In genomic region chr9:87641067-87641466, GRCh38 we compare ENCODE assay signal across 17 cellular contexts.
A peak's percentile ranks its signal among the peaks of the same experiment; 100 is the strongest.
DNase-seq lines count a peak whose midpoint lies in the region; ATAC-seq and TF ChIP-seq lines count a peak whose summit lies in the region.
"Had no signal": no experiment of that assay in that cellular context is flagged by ENCODE, and none has a peak within 500 bp of the region (broad histone marks: within the 10 kb centered on the region; RNA-seq: fewer than 3 reads in every experiment).

No MANE protein-coding gene starts in this region.

- H3K27me3 Mint-ChIP-seq in GM23338 (ENCODE audit: insufficient read depth, low read depth, poor library complexity), result peaks cover 8% of the 10 kb centered on the region

- H3F3A ChIP-seq in GM23338 (replicated peaks; ENCODE audit: low read depth), result 0 out of 2 replicates have a peak, but pooled peaks cover 3% of the 10 kb centered on the region

- H3K9me2 ChIP-seq in GM23338 (ENCODE audit: insufficient read depth), result no peaks in the 10 kb centered on the region

- H3K4me1 ChIP-seq in GM23338 (ENCODE audit: insufficient read depth) (peaks cover 26% of the 10 kb centered on the region), muscle layer of colon (ENCODE audit: insufficient read depth, low read length) (peaks cover 24% of the 10 kb centered on the region), stomach (peaks cover 18 to 56% (median 36%) of the 10 kb centered on the region in 4 donors)
- H3K4me1 ChIP-seq: Caco-2 had no signal

- WGBS in stomach, 5 donors, result 39 to 65% (median 45%) methylated on average over 3 of the region's 3 CpGs

- no peak for TF ChIP-seq EP300 in stomach (IDR thresholded peaks at IDR 0.05)

- no peak for DNase-seq in GM23338 (ENCODE audit: low spot score)
- DNase-seq in coronary artery (ENCODE audit: low spot score), result peak; percentile 24
- DNase-seq in stomach, result no peak
- DNase-seq in NCI-H748 (lab: John Stamatoyannopoulos, UW; ENCODE audit: unreplicated experiment), result no peak
- no peak for DNase-seq in NCI-H1417 (lab: John Stamatoyannopoulos, UW)
- DNase-seq: 8988T; Caco-2; CD4-positive, alpha-beta memory T cell; DMS 273 treated with DMSO at 0.1 percent for 48 hours; DMS79 treated with DMSO at 0.1 percent for 48 hours; NCI-H2171; NCI-H524; NCI-H82 had no signal

- H3K9me3 ChIP-seq in muscle layer of colon (ENCODE audit: low read length) (no peaks in the 10 kb centered on the region), stomach (no peaks in the 10 kb centered on the region)
- H3K9me3 ChIP-seq: BLaER1 treated with 17β-estradiol and CSF1 and Interleukin-3, amounts not matched to agents 10 nM and 100 nM; Caco-2 had no signal

- 0 out of 2 replicates have a peak overlapping the region, but pooled peaks have one; percentile 27 for H3K27ac ChIP-seq in GM23338 (ENCODE audit: low read depth)
- no peak overlapping the region for H3K27ac ChIP-seq in coronary artery
- peak overlapping the region; percentile 6 for H3K27ac ChIP-seq in muscle layer of colon (ENCODE audit: low read depth, low read length)
- peak overlapping the region; percentile 54 to 75 (median 59) for H3K27ac ChIP-seq in stomach
- H3K27ac ChIP-seq: BLaER1 treated with 17β-estradiol and CSF1 and Interleukin-3, amounts not matched to agents 10 nM and 100 nM; KMS-11 had no signal

- H3K27me3 ChIP-seq in GM23338 (ENCODE audit: insufficient read depth) (no peaks in the 10 kb centered on the region), muscle layer of colon (ENCODE audit: control insufficient read depth in 1 of 2, insufficient read depth in 2 of 2, low read length in 2 of 2) (no peaks in the 10 kb centered on the region), stomach (no peaks in the 10 kb centered on the region)
- H3K27me3 ChIP-seq: BLaER1 treated with 17β-estradiol and CSF1 and Interleukin-3, amounts not matched to agents 10 nM and 100 nM had no signal

- H3K27ac Mint-ChIP-seq in GM23338, result no peak overlapping the region
- H3K27ac Mint-ChIP-seq: CD4-positive, alpha-beta memory T cell had no signal

- H3K36me3 ChIP-seq in GM23338 (ENCODE audit: insufficient read depth), result peaks cover 43% of the 10 kb centered on the region
- H3K36me3 ChIP-seq in muscle layer of colon (ENCODE audit: insufficient read depth, low read length), result peaks cover 12% of the 10 kb centered on the region
- H3K36me3 ChIP-seq in stomach, result peaks cover 4 to 29% (median 15%) of the 10 kb centered on the region in 4 donors

- H2AFZ ChIP-seq in GM23338, result no peak overlapping the region

- no peak overlapping the region for H3K4me2 ChIP-seq in GM23338
- H3K4me2 ChIP-seq: KMS-11 had no signal

- H3K4me3 Mint-ChIP-seq in GM23338, result no peak overlapping the region
- H3K4me3 Mint-ChIP-seq: CD4-positive, alpha-beta memory T cell had no signal

- ATAC-seq in GM23338 (no peak), GM18867 (IDR thresholded peaks at IDR 0.05; ENCODE audit: unreplicated experiment) (no peak)

- no peak for TF ChIP-seq POLR2A in stomach (IDR thresholded peaks at IDR 0.05)

- no peaks in the 10 kb centered on the region for H3K9me3 Mint-ChIP-seq in GM23338
- H3K9me3 Mint-ChIP-seq: CD4-positive, alpha-beta memory T cell had no signal

- H3K36me3 Mint-ChIP-seq in GM23338 (ENCODE audit: low read depth), result peaks cover 64% of the 10 kb centered on the region
- H3K36me3 Mint-ChIP-seq: CD4-positive, alpha-beta memory T cell had no signal

- H3K9ac ChIP-seq in muscle layer of colon (ENCODE audit: low read length), result no peak overlapping the region
- H3K9ac ChIP-seq: BLaER1 treated with 17β-estradiol and CSF1 and Interleukin-3, amounts not matched to agents 10 nM and 100 nM; KMS-11 had no signal

- H3K4me3 ChIP-seq in GM23338, result no peak overlapping the region
- H3K4me3 ChIP-seq in coronary artery, result no peak overlapping the region
- H3K4me3 ChIP-seq in muscle layer of colon (ENCODE audit: low read depth in 1 of 2, low read length in 2 of 2), result no peak overlapping the region
- H3K4me3 ChIP-seq in stomach, result no peak overlapping the region
- H3K4me3 ChIP-seq: BLaER1 treated with 17β-estradiol and CSF1 and Interleukin-3, amounts not matched to agents 10 nM and 100 nM had no signal

- H3K79me2 ChIP-seq in GM23338 (replicated peaks; ENCODE audit: insufficient read depth), result no peaks in the 10 kb centered on the region; the same call in 1 of the 2 replicates

- intact Hi-C loops in stomach (cut with DNase I; ENCODE audit: low total_unique reads), result no loop called here

- H4K20me1 ChIP-seq in GM23338 (replicated peaks; ENCODE audit: insufficient read depth), result peaks cover 6% of the 10 kb centered on the region

- peaks cover 21% of the 10 kb centered on the region for H3K4me1 Mint-ChIP-seq in GM23338
- H3K4me1 Mint-ChIP-seq: CD4-positive, alpha-beta memory T cell had no signal

- no peak for TF ChIP-seq CTCF in GM23338 (conservative IDR thresholded peaks at IDR 0.05; ENCODE audit: low read depth in 2 of 2)
- no peak for TF ChIP-seq CTCF in coronary artery (IDR thresholded peaks at IDR 0.05)
- no peak for TF ChIP-seq CTCF in stomach (IDR thresholded peaks at IDR 0.05)

TF ChIP-seq in GM23338, 12 proteins besides CTCF, POLR2A, EP300 and RAD21 (continues in another document):
- TF ChIP-seq ETS1 (IDR thresholded peaks at IDR 0.05), result no peak
- no peak for TF ChIP-seq ZNF331 (CRISPR knock-in tag; IDR thresholded peaks at IDR 0.05; ENCODE audit: low read depth)
- no peak for TF ChIP-seq EZH2 (IDR thresholded peaks at IDR 0.05; ENCODE audit: low read depth, unreplicated experiment)
- no peak for TF ChIP-seq ZNF462 (CRISPR knock-in tag; IDR thresholded peaks at IDR 0.05)
- TF ChIP-seq NANOG (IDR thresholded peaks at IDR 0.05; ENCODE audit: borderline replicate concordance), result no peak

Comparison
In these comparisons a context has a peak if more than half of its experiments do, and no peak if none do; other contexts are left out.
1. H3K27ac ChIP-seq: peak in GM23338 (single experiment), muscle layer of colon (single experiment) and stomach (5 of 5); none in coronary artery (0 of 2).